30 cellular contexts compared by ENCODE assay signal in genomic region chr6:150185697-150186096, GRCh38. TPM values are rescaled to one million over a fixed set of nuclear protein-coding genes. Genes with fewer than 3 reads are reported as not detected.
A peak's percentile ranks its signal among the peaks of the same experiment; 100 is the strongest.
DNase-seq lines count a peak whose midpoint lies in the region; ATAC-seq, FAIRE-seq and TF ChIP-seq lines count a peak whose summit lies in the region.
"Had no signal": no experiment of that assay in that cellular context is flagged by ENCODE, and none has a peak within 500 bp of the region (broad histone marks: within the 10 kb centered on the region; RNA-seq: fewer than 3 reads in every experiment).

No MANE protein-coding gene starts in this region.

- BruUV-seq in GM12878 (replicated peaks; lab: Mats Ljungman, UMichigan), result no TSS peak

- no peak overlapping the region for H3K27ac Mint-ChIP-seq in CD14-positive monocyte
- H3K27ac Mint-ChIP-seq: activated CD8-positive, alpha-beta T cell treated with anti-CD3 and anti-CD28 coated beads for 36 hours; activated naive CD8-positive, alpha-beta T cell treated with anti-CD3 and anti-CD28 coated beads for 36 hours; CD4-positive, alpha-beta memory T cell had no signal

- no peaks in the 10 kb centered on the region for H3K79me2 ChIP-seq in GM12878 (ENCODE audit: control insufficient read depth, insufficient read depth, low read length)

- peaks cover 0 to 14% (median 0%) of the 10 kb centered on the region in 12 donors for H3K4me1 ChIP-seq in heart left ventricle
- 0 out of 2 replicates have a peak, but pooled peaks cover 3% of the 10 kb centered on the region for H3K4me1 ChIP-seq in GM12878 (ENCODE audit: control insufficient read depth, insufficient read depth, low read length)
- no peaks in the 10 kb centered on the region for H3K4me1 ChIP-seq in lung (ENCODE audit: control insufficient read depth in 2 of 2, insufficient read depth in 2 of 2, low read length in 2 of 2)
- H3K4me1 ChIP-seq in upper lobe of left lung, result peaks cover 0 to 8% (median 3%) of the 10 kb centered on the region in 4 donors
- H3K4me1 ChIP-seq: gastroesophageal sphincter, stomach, tibial artery had no signal

- H3K9me3 ChIP-seq in heart left ventricle (no peaks in the 10 kb centered on the region), GM12878 (replicated peaks; ENCODE audit: control insufficient read depth, insufficient read depth, low read length) (no peaks in the 10 kb centered on the region), lung (ENCODE audit: control insufficient read depth in 2 of 2, insufficient read depth in 1 of 2, low read length in 1 of 2) (peaks cover 0 to 2% of the 10 kb centered on the region in 2 donors), upper lobe of left lung (no peaks in the 10 kb centered on the region)
- H3K9me3 ChIP-seq: gastroesophageal sphincter, stomach, tibial artery had no signal

- WGBS in heart left ventricle, 4 donors, result 75 to 86% (median 78%) methylated on average over 6 to 8 of the region's 8 CpGs
- 49% methylated on average over 8 of the region's 8 CpGs for WGBS in GM12878 (ENCODE audit: insufficient coverage, insufficient replicate concordance, low lambda C conversion rate, missing lambda C conversion rate)
- 69 to 86% methylated on average over 8 of the region's 8 CpGs for WGBS in lung, 2 donors
- 64 to 78% methylated on average over 5 to 8 of the region's 8 CpGs for WGBS in upper lobe of left lung, 2 donors

- H3K27me3 Mint-ChIP-seq in CD14-positive monocyte (ENCODE audit: low read depth in 3 of 3), result peaks cover 4 to 11% (median 7%) of the 10 kb centered on the region in 3 donors

- no peaks in the 10 kb centered on the region for H4K20me1 ChIP-seq in GM12878 (ENCODE audit: control insufficient read depth, insufficient read depth)

- TF ChIP-seq EP300 in GM12878 (IDR thresholded peaks at IDR 0.05; ENCODE audit: borderline replicate concordance in 1 of 2, control insufficient read depth in 1 of 2, low read depth in 2 of 2, low read length in 2 of 2) (no peak), upper lobe of left lung (IDR thresholded peaks at IDR 0.05) (no peak)

- no peaks in the 10 kb centered on the region for H3K36me3 ChIP-seq in heart left ventricle
- H3K36me3 ChIP-seq in GM12878 (ENCODE audit: control insufficient read depth in 2 of 2, insufficient read depth in 2 of 2, low read length in 1 of 2), result no peaks in the 10 kb centered on the region
- H3K36me3 ChIP-seq in lung (ENCODE audit: control insufficient read depth in 2 of 2, insufficient read depth in 2 of 2, low read length in 2 of 2), result no peaks in the 10 kb centered on the region
- no peaks in the 10 kb centered on the region for H3K36me3 ChIP-seq in upper lobe of left lung
- H3K36me3 ChIP-seq: gastroesophageal sphincter, stomach, tibial artery had no signal

- RAD21 ChIA-PET in GM12878 (lab: Charles Lee; ENCODE audit: unreplicated experiment), result no interaction called here

- H3K9me3 Mint-ChIP-seq in CD14-positive monocyte, result peaks cover 0 to 4% (median 0%) of the 10 kb centered on the region in 7 donors
- H3K9me3 Mint-ChIP-seq: activated CD8-positive, alpha-beta T cell treated with anti-CD3 and anti-CD28 coated beads for 36 hours; activated naive CD8-positive, alpha-beta T cell treated with anti-CD3 and anti-CD28 coated beads for 36 hours had no signal

- H3K4me1 Mint-ChIP-seq in CD14-positive monocyte, result peaks cover 19% of the 10 kb centered on the region
- H3K4me1 Mint-ChIP-seq: activated naive CD8-positive, alpha-beta T cell treated with anti-CD3 and anti-CD28 coated beads for 36 hours had no signal

- TF ChIP-seq RAD21 in GM12878 (IDR thresholded peaks at IDR 0.05; ENCODE audit: insufficient read depth, low read depth, low read length), result no peak

- ATAC-seq in heart left ventricle, result peak in 3 of 4 donors; percentile 15 to 23 (median 15)
- no peak for ATAC-seq in left cardiac atrium
- ATAC-seq in GM12878, result peak; percentile 55
- peak; percentile 63 for ATAC-seq in lung (ENCODE audit: insufficient read depth, low FRiP score)
- ATAC-seq in upper lobe of left lung (ENCODE audit: low FRiP score in 2 of 2), result peak; percentile 44 to 72
- ATAC-seq in HG03521 (IDR thresholded peaks at IDR 0.05; ENCODE audit: unreplicated experiment), result no peak
- ATAC-seq: activated CD4-positive, CD25-positive, alpha-beta regulatory T cell treated with anti-CD3 and anti-CD28 coated beads, Interleukin-2, amount 50 U/mL, for 24 hours; activated CD8-positive, alpha-beta T cell treated with anti-CD3 and anti-CD28 coated beads for 36 hours; gastroesophageal sphincter had no signal

- H3K27me3 ChIP-seq in heart left ventricle (no peaks in the 10 kb centered on the region), GM12878 (replicated peaks in 1 of 2; ENCODE audit: control insufficient read depth in 2 of 2, insufficient read depth in 2 of 2, low read length in 1 of 2) (no peaks in the 10 kb centered on the region), lung (ENCODE audit: control insufficient read depth, insufficient read depth) (no peaks in the 10 kb centered on the region), upper lobe of left lung (no peaks in the 10 kb centered on the region)
- H3K27me3 ChIP-seq: dorsolateral prefrontal cortex, tibial artery had no signal

- FAIRE-seq in GM12878 (lab: Jason Lieb, UNC), result no peak
- FAIRE-seq: astrocyte, islet of Langerhans, RCC 7860, TTC549 had no signal

- SMC1A ChIA-PET in GM12878 (lab: Charles Lee; ENCODE audit: uncharacterized antibody, unreplicated experiment), result interaction anchor here (0.8 kb wide), 1 partner anchor 17 kb away, joined by 3 read pairs; no protein-coding TSS in a partner anchor

- CTCF ChIA-PET in GM12878 (lab: Yijun Ruan, JAX), result interaction anchor here (1.1 to 1.7 kb wide), 2 partner anchors 105 to 106 kb away, joined by 3 to 7 read pairs; no protein-coding TSS in a partner anchor

- H3K4me2 ChIP-seq in GM12878 (ENCODE audit: control insufficient read depth, insufficient read depth), result no peak overlapping the region

- no peak overlapping the region for H3K9ac ChIP-seq in GM12878 (ENCODE audit: control insufficient read depth, insufficient read depth, low read length)
- H3K9ac ChIP-seq: GM23248 had no signal

- H3K4me3 ChIP-seq in heart left ventricle (no peak overlapping the region), GM12878 (no peak overlapping the region), lung (no peak overlapping the region), upper lobe of left lung (no peak overlapping the region)
- H3K4me3 ChIP-seq: dorsolateral prefrontal cortex, gastroesophageal sphincter, GM23248, stomach, tibial artery had no signal

- intact Hi-C loops in heart left ventricle (cut with DNase I), result loop anchor here in 1 of 10 donors (10.0 kb wide), 1 partner anchor 49 kb away; no protein-coding TSS in a partner anchor
- intact Hi-C loops in left cardiac atrium (cut with DNase I), result no loop called here
- intact Hi-C loops in GM12878 (cut with micrococcal nuclease; ENCODE audit: unreplicated experiment), result loop anchor here (5.0 kb wide), 1 partner anchor 103 kb away; no protein-coding TSS in a partner anchor
- intact Hi-C loops in CD14-positive monocyte (cut with micrococcal nuclease), result no loop called here

- DNase-seq in heart left ventricle (no peak), left cardiac atrium (no peak), GM12878 (ENCODE audit: low read depth, low spot score) (no peak), lung (ENCODE audit: low spot score) (no peak), upper lobe of left lung (peak in 1 of 2 donors; percentile 71), CD14-positive monocyte (ENCODE audit: low spot score) (no peak)
- no peak for DNase-seq in activated effector memory CD4-positive, alpha-beta T cell treated with Interleukin-2 at 50 U/mL for 16 hours
- DNase-seq: activated CD8-positive, alpha-beta T cell treated with anti-CD3 and anti-CD28 coated beads for 36 hours; activated naive CD8-positive, alpha-beta T cell treated with anti-CD3 and anti-CD28 coated beads for 36 hours; CD4-positive, alpha-beta memory T cell; central memory CD4-positive, alpha-beta T cell; DMS 273 treated with DMSO at 0.1 percent for 48 hours; dorsolateral prefrontal cortex; GM23248; NCI-H1105; NCI-H187 treated with DMSO at 0.1 percent for 48 hours; NCI-H526; stomach; T-helper 1 cell; tibial artery had no signal

- in situ Hi-C loops in GM12878 (cut with MboI), result no loop called here

- no peak overlapping the region for H3K4me3 Mint-ChIP-seq in CD14-positive monocyte
- H3K4me3 Mint-ChIP-seq: activated CD8-positive, alpha-beta T cell treated with anti-CD3 and anti-CD28 coated beads for 36 hours; activated naive CD8-positive, alpha-beta T cell treated with anti-CD3 and anti-CD28 coated beads for 36 hours; CD4-positive, alpha-beta memory T cell had no signal

- TF ChIP-seq CTCF in heart left ventricle (IDR thresholded peaks at IDR 0.05) (no peak), GM12878 (IDR thresholded peaks at IDR 0.05 in 2 of 3, conservative IDR thresholded peaks at IDR 0.05 in 1 of 3; ENCODE audit: control insufficient read depth in 2 of 3, extremely low read depth in 1 of 3, insufficient read depth in 1 of 3, low read depth in 3 of 3, low read length in 3 of 3) (no peak), lung (IDR thresholded peaks at IDR 0.05; ENCODE audit: control extremely low read depth, extremely low read depth) (no peak), upper lobe of left lung (IDR thresholded peaks at IDR 0.05) (no peak), CD14-positive monocyte (IDR thresholded peaks at IDR 0.05) (no peak)

- no peaks in the 10 kb centered on the region for H3K36me3 Mint-ChIP-seq in CD14-positive monocyte
- H3K36me3 Mint-ChIP-seq: activated naive CD8-positive, alpha-beta T cell treated with anti-CD3 and anti-CD28 coated beads for 36 hours; CD4-positive, alpha-beta memory T cell had no signal

- no peak overlapping the region for H2AFZ ChIP-seq in GM12878 (ENCODE audit: control insufficient read depth, low read depth, low read length)
- H2AFZ ChIP-seq: GM23248 had no signal

- H3K27ac ChIP-seq in heart left ventricle (no peak overlapping the region), GM12878 (ENCODE audit: control insufficient read depth, insufficient read depth) (no peak overlapping the region), lung (ENCODE audit: low read depth in 1 of 2, low read length in 1 of 2) (peak overlapping the region in 1 of 2 donors; percentile 9), upper lobe of left lung (peak overlapping the region in 3 of 4 donors; percentile 26 to 67 (median 44))
- H3K27ac ChIP-seq: dorsolateral prefrontal cortex, gastroesophageal sphincter, GM23248, stomach, tibial artery had no signal

- POLR2A ChIA-PET in GM12878 (lab: Charles Lee), result no interaction called here

- no peak for TF ChIP-seq POLR2A in heart left ventricle (IDR thresholded peaks at IDR 0.05)
- TF ChIP-seq POLR2A in GM12878 (IDR thresholded peaks at IDR 0.05; ENCODE audit: low read depth, low read length), result no peak
- no peak for TF ChIP-seq POLR2A in upper lobe of left lung (IDR thresholded peaks at IDR 0.05)

RNA-seq across cellular contexts. Expression of gene PPP1R14C, which starts 42.9 kb away (rescaled TPM):
- total RNA-seq in heart left ventricle, result 100 to 1,000 TPM in 2 of 9 donors, 10 to 100 TPM in 7; 62.3 to 143 (median 83.0) TPM
- polyA plus RNA-seq in heart left ventricle, result 10 to 100 TPM; 41.1 to 64.6 TPM
- 100 to 1,000 TPM in 1 of 2 donors, 10 to 100 TPM in 1; 94.9 to 114 TPM for total RNA-seq in left cardiac atrium
- not detected in 2 replicates for total RNA-seq in GM12878 (2013; cell fraction: nucleolus; rRNA removed)
- 0.11 TPM in 1 of 2 replicates, not detected in the other for total RNA-seq in GM12878 (2014; rRNA removed)
- not detected in 2 replicates for total RNA-seq in GM12878 (2014; rRNA removed; fragmentation: Illumina TruSeq; extraction: Trizol)
- 0.08 TPM in 1 of 2 replicates, not detected in the other for total RNA-seq in GM12878 (2021)
- not detected for polyA plus RNA-seq in GM12878 (2011; ENCODE audit: low read depth)
- polyA plus RNA-seq in GM12878 (2011; rRNA removed), result 0.06 TPM in 1 of 2 replicates, not detected in the other
- polyA plus RNA-seq in GM12878 (2011; cell fraction: cytosol; rRNA removed), result not detected in 2 replicates
- not detected in 2 replicates for polyA plus RNA-seq in GM12878 (2011; cell fraction: nucleus; rRNA removed)
- polyA plus RNA-seq in GM12878 (2012), result not detected in 2 replicates
- polyA plus RNA-seq in GM12878 (2014; fragmentation: Illumina TruSeq; extraction: Trizol), result 0.07 TPM in 1 of 2 replicates, not detected in the other
- polyA plus RNA-seq in GM12878 (2014; fragmentation: Nextera tagmentation; extraction: Ambion mirVana), result under 1 TPM; 0.09 to 0.16 TPM
- 0.05 and 0.09 TPM in 2 replicates for polyA plus RNA-seq in GM12878 (2014; rRNA removed)
- polyA plus RNA-seq in GM12878 (2016; fragmentation: Nextera tagmentation; extraction: Ambion mirVana), result 1 to 10 TPM in 1 of 2 experiments, under 1 TPM in 1; 0.42 to 1.6 TPM
- polyA minus RNA-seq in GM12878 (2011; rRNA and poly(A)+ RNA removed), result not detected in 2 replicates
- polyA minus RNA-seq in GM12878 (2011; cell fraction: cytosol; rRNA and poly(A)+ RNA removed), result not detected in 2 replicates
- polyA minus RNA-seq in GM12878 (2011; cell fraction: nucleus; rRNA and poly(A)+ RNA removed), result not detected in 2 replicates
- 10 to 100 TPM; 20.1 to 68.4 TPM for total RNA-seq in lung
- 10 to 100 TPM in 1 of 2 donors, 1 to 10 TPM in 1; 6.5 to 27.9 TPM for polyA plus RNA-seq in lung
- total RNA-seq in upper lobe of left lung, result 10 to 100 TPM; 12.0 to 34.5 (median 16.8) TPM
- not detected for polyA plus RNA-seq in CD14-positive monocyte
- total RNA-seq: CD4-positive, alpha-beta memory T cell; lung microvascular endothelial cell; pulmonary artery endothelial cell had no signal
- polyA plus RNA-seq: CD4-positive, alpha-beta memory T cell; fibroblast of lung had no signal

Comparison
In these comparisons a context has a peak if more than half of its experiments do, and no peak if none do; other contexts are left out.
1. ATAC-seq: peak in heart left ventricle (3 of 4), GM12878 (single experiment), lung (single experiment) and upper lobe of left lung (2 of 2); none in left cardiac atrium (0 of 2) and HG03521 (single experiment).
2. H3K27ac ChIP-seq: peak in upper lobe of left lung (3 of 4); none in heart left ventricle (0 of 12) and GM12878 (single experiment).
3. RNA of gene PPP1R14C, which starts 42.9 kb away (total RNA-seq): 94.9 to 114 TPM in left cardiac atrium, 62.3 to 143 TPM in heart left ventricle, 20.1 to 68.4 TPM in lung and 12.0 to 34.5 TPM in upper lobe of left lung; 0.08 to 0.11 TPM in GM12878; every median in the first group is over 10 times any median in the second.